16 cellular contexts compared by ENCODE assay signal in genomic region chr2:188326669-188327301, GRCh38. TPM values are rescaled to one million over a fixed set of nuclear protein-coding genes. Genes with fewer than 3 reads are reported as not detected.
DNase-seq lines count a peak whose midpoint lies in the region; ATAC-seq and TF ChIP-seq lines count a peak whose summit lies in the region.
"Had no signal": no experiment of that assay in that cellular context is flagged by ENCODE, and none has a peak within 500 bp of the region (broad histone marks: within the 10 kb centered on the region; RNA-seq: fewer than 3 reads in every experiment).

No MANE protein-coding gene starts in this region.

- TF ChIP-seq CTCF in right atrium auricular region (IDR thresholded peaks at IDR 0.05): no peak
- no peak for TF ChIP-seq CTCF in WERI-Rb-1 (IDR thresholded peaks at IDR 0.05; ENCODE audit: low read depth, low read length)
- TF ChIP-seq CTCF in esophagus muscularis mucosa (IDR thresholded peaks at IDR 0.05): no peak

- WGBS in esophagus muscularis mucosa: 77% methylated on average over 4 of the region's 4 CpGs

- peaks cover 0 to 7% of the 10 kb centered on the region in 2 donors for H3K4me1 ChIP-seq in right atrium auricular region
- H3K4me1 ChIP-seq in esophagus muscularis mucosa: peaks cover 3 to 54% (median 46%) of the 10 kb centered on the region in 4 donors
- H3K4me1 ChIP-seq: right lobe of liver had no signal

- no peak overlapping the region for H3K4me3 Mint-ChIP-seq in stimulated activated effector memory CD8-positive, alpha-beta T cell treated with anti-CD3 and anti-CD28 coated beads, Interleukin-12 subunit alpha, Interleukin-12 subunit beta, amount 100 ng/mL, for 72 hours
- H3K4me3 Mint-ChIP-seq: activated CD8-positive, alpha-beta T cell treated with anti-CD3 and anti-CD28 coated beads for 36 hours; activated naive CD4-positive, alpha-beta T cell treated with anti-CD3 and anti-CD28 coated beads, Interleukin-2, amount 10 ng/mL, durations not matched to agents 7 days and 5 days; T-cell had no signal

- intact Hi-C loops in Right ventricle myocardium superior (cut with DNase I) (no loop called here), esophagus muscularis mucosa (cut with DNase I) (no loop called here)

- H3K36me3 Mint-ChIP-seq in stimulated activated effector memory CD8-positive, alpha-beta T cell treated with anti-CD3 and anti-CD28 coated beads, Interleukin-12 subunit alpha, Interleukin-12 subunit beta, amount 100 ng/mL, for 72 hours: no peaks in the 10 kb centered on the region
- H3K36me3 Mint-ChIP-seq: activated naive CD4-positive, alpha-beta T cell treated with anti-CD3 and anti-CD28 coated beads, Interleukin-2, amount 10 ng/mL, durations not matched to agents 7 days and 5 days; T-cell had no signal

- ATAC-seq in Right ventricle myocardium superior (ENCODE audit: poor library complexity): peak; percentile 56
- no peak for ATAC-seq in stimulated activated effector memory CD8-positive, alpha-beta T cell treated with anti-CD3 and anti-CD28 coated beads, Interleukin-12 subunit alpha, Interleukin-12 subunit beta, amount 100 ng/mL, for 72 hours
- ATAC-seq: activated CD8-positive, alpha-beta T cell treated with anti-CD3 and anti-CD28 coated beads for 36 hours; T-cell had no signal

- no peak overlapping the region for H3K27ac Mint-ChIP-seq in stimulated activated effector memory CD8-positive, alpha-beta T cell treated with anti-CD3 and anti-CD28 coated beads, Interleukin-12 subunit alpha, Interleukin-12 subunit beta, amount 100 ng/mL, for 72 hours
- H3K27ac Mint-ChIP-seq: activated CD8-positive, alpha-beta T cell treated with anti-CD3 and anti-CD28 coated beads for 36 hours; activated naive CD4-positive, alpha-beta T cell treated with anti-CD3 and anti-CD28 coated beads, Interleukin-2, amount 10 ng/mL, durations not matched to agents 7 days and 5 days; T-cell had no signal

- no peaks in the 10 kb centered on the region for H3K9me3 ChIP-seq in right atrium auricular region
- no peaks in the 10 kb centered on the region for H3K9me3 ChIP-seq in WERI-Rb-1 (ENCODE audit: severe bottlenecking)
- no peaks in the 10 kb centered on the region for H3K9me3 ChIP-seq in MG63
- H3K9me3 ChIP-seq in esophagus muscularis mucosa: no peaks in the 10 kb centered on the region
- H3K9me3 ChIP-seq: right lobe of liver, testis had no signal

- H3K27ac ChIP-seq in right atrium auricular region (no peak overlapping the region), WERI-Rb-1 (no peak overlapping the region), esophagus muscularis mucosa (replicated peaks in 1 of 4) (no peak overlapping the region)
- H3K27ac ChIP-seq: right lobe of liver, testis had no signal

- H3K36me3 ChIP-seq in right atrium auricular region: no peaks in the 10 kb centered on the region
- H3K36me3 ChIP-seq in WERI-Rb-1: no peaks in the 10 kb centered on the region
- H3K36me3 ChIP-seq in MG63: no peaks in the 10 kb centered on the region
- no peaks in the 10 kb centered on the region for H3K36me3 ChIP-seq in esophagus muscularis mucosa
- H3K36me3 ChIP-seq: right lobe of liver had no signal

- no peak for DNase-seq in Right ventricle myocardium superior
- DNase-seq in right atrium auricular region (ENCODE audit: low spot score): no peak
- peak; percentile 49 for DNase-seq in WERI-Rb-1
- peak; percentile 41 for DNase-seq in iris pigment epithelial cell (ENCODE audit: low read depth)
- no peak for DNase-seq in NCI-H1092 treated with DMSO at 0.1 percent for 48 hours (lab: John Stamatoyannopoulos, UW)
- DNase-seq in stimulated activated effector memory CD8-positive, alpha-beta T cell treated with anti-CD3 and anti-CD28 coated beads, Interleukin-12 subunit alpha, Interleukin-12 subunit beta, amount 100 ng/mL, for 72 hours (ENCODE audit: low spot score in 2 of 2): no peak
- no peak for DNase-seq in MG63
- no peak for DNase-seq in esophagus muscularis mucosa (ENCODE audit: extremely low spot score)
- DNase-seq: activated CD8-positive, alpha-beta T cell treated with anti-CD3 and anti-CD28 coated beads for 36 hours; activated naive CD4-positive, alpha-beta T cell treated with anti-CD3 and anti-CD28 coated beads, Interleukin-2, amount 10 ng/mL, durations not matched to agents 7 days and 5 days; cortex of kidney; MV-4-11; right lobe of liver; T-cell; testis had no signal

- H3K4me3 ChIP-seq in right atrium auricular region: no peak overlapping the region
- H3K4me3 ChIP-seq in WERI-Rb-1 (ENCODE audit: low read depth, low read length): no peak overlapping the region
- no peak overlapping the region for H3K4me3 ChIP-seq in MG63
- H3K4me3 ChIP-seq in esophagus muscularis mucosa: no peak overlapping the region
- H3K4me3 ChIP-seq: lung, right lobe of liver, testis had no signal

- H3K27me3 ChIP-seq in right atrium auricular region (no peaks in the 10 kb centered on the region), WERI-Rb-1 (ENCODE audit: insufficient read depth, low read depth, severe bottlenecking) (no peaks in the 10 kb centered on the region), MG63 (no peaks in the 10 kb centered on the region), esophagus muscularis mucosa (no peaks in the 10 kb centered on the region)
- H3K27me3 ChIP-seq: right lobe of liver, testis had no signal

- no peak for TF ChIP-seq POLR2A in esophagus muscularis mucosa (IDR thresholded peaks at IDR 0.05; ENCODE audit: low read depth)

- peaks cover 5% of the 10 kb centered on the region for H3K9me3 Mint-ChIP-seq in stimulated activated effector memory CD8-positive, alpha-beta T cell treated with anti-CD3 and anti-CD28 coated beads, Interleukin-12 subunit alpha, Interleukin-12 subunit beta, amount 100 ng/mL, for 72 hours
- H3K9me3 Mint-ChIP-seq: activated CD8-positive, alpha-beta T cell treated with anti-CD3 and anti-CD28 coated beads for 36 hours; activated naive CD4-positive, alpha-beta T cell treated with anti-CD3 and anti-CD28 coated beads, Interleukin-2, amount 10 ng/mL, durations not matched to agents 7 days and 5 days; T-cell had no signal

- H3K4me1 Mint-ChIP-seq in stimulated activated effector memory CD8-positive, alpha-beta T cell treated with anti-CD3 and anti-CD28 coated beads, Interleukin-12 subunit alpha, Interleukin-12 subunit beta, amount 100 ng/mL, for 72 hours: no peaks in the 10 kb centered on the region
- H3K4me1 Mint-ChIP-seq: activated naive CD4-positive, alpha-beta T cell treated with anti-CD3 and anti-CD28 coated beads, Interleukin-2, amount 10 ng/mL, durations not matched to agents 7 days and 5 days; T-cell had no signal

- TF ChIP-seq EP300 in esophagus muscularis mucosa (IDR thresholded peaks at IDR 0.05): no peak

RNA-seq across cellular contexts. Expression of gene GULP1, which starts 35.1 kb away (rescaled TPM):
- 4.6 TPM for total RNA-seq in Right ventricle myocardium superior
- 10 to 100 TPM in 1 of 2 donors, 1 to 10 TPM in 1; 7.5 to 10.5 TPM for total RNA-seq in right atrium auricular region
- 14.6 and 102 TPM in 2 replicates for total RNA-seq in MG63 (2014; rRNA removed; shearing (Covaris generic); ENCODE audit: low replicate concordance)
- 10 to 100 TPM; 27.1 to 49.0 (median 36.8) TPM for total RNA-seq in esophagus muscularis mucosa
- total RNA-seq: activated CD8-positive, alpha-beta T cell treated with anti-CD3 and anti-CD28 coated beads for 36 hours had no signal

Comparison
In these comparisons a context has a peak if more than half of its experiments do, and no peak if none do; other contexts are left out.
1. DNase-seq: peak in WERI-Rb-1 (single experiment) and iris pigment epithelial cell (single experiment); none in Right ventricle myocardium superior (single experiment), right atrium auricular region (single experiment), NCI-H1092 treated with DMSO at 0.1 percent for 48 hours (single experiment), stimulated activated effector memory CD8-positive, alpha-beta T cell treated with anti-CD3 and anti-CD28 coated beads, Interleukin-12 subunit alpha, Interleukin-12 subunit beta, amount 100 ng/mL, for 72 hours (0 of 2), MG63 (single experiment) and esophagus muscularis mucosa (single experiment).